36 cellular contexts compared by ENCODE assay signal in genomic region chrX:129747533-129747932, GRCh38. TPM values are rescaled to one million over a fixed set of nuclear protein-coding genes. Genes with fewer than 3 reads are reported as not detected.
"Had no signal": no experiment of that assay in that cellular context is flagged by ENCODE, and none has a peak within 500 bp of the region (broad histone marks: within the 10 kb centered on the region; RNA-seq: fewer than 3 reads in every experiment).

No MANE protein-coding gene starts in this region.

- H3K27me3 Mint-ChIP-seq: dendritic cell treated with granulocyte-macrophage colony-stimulating factor and Interleukin-4, amounts not matched to agents 40 ng/mL and 50 ng/mL, for 4 days; natural killer cell treated with Interleukin-12 subunit alpha and Interleukin-12 subunit beta and Interleukin-15 and Interleukin-18, amount 100 ng/mL, for 72 hours; stimulated activated naive CD8-positive, alpha-beta T cell treated with anti-CD3 and anti-CD28 coated beads, Interleukin-15, amount 100 ng/mL, for 72 hours had no signal

- H3K27ac ChIP-seq: colonic mucosa, esophagus muscularis mucosa, foreskin keratinocyte, ovary, right lobe of liver, suprapubic skin, transverse colon had no signal

- H3K4me1 ChIP-seq: colonic mucosa, esophagus muscularis mucosa, foreskin keratinocyte, gastroesophageal sphincter, left lung, right lobe of liver, suprapubic skin, transverse colon, vagina had no signal

- H3K27me3 ChIP-seq: colonic mucosa, esophagus muscularis mucosa, foreskin keratinocyte, gastroesophageal sphincter, heart left ventricle, left lung, ovary, right lobe of liver, suprapubic skin, transverse colon, vagina had no signal

- H3K9me3 ChIP-seq: colonic mucosa, esophagus muscularis mucosa, gastroesophageal sphincter, heart left ventricle, left lung, mucosa of descending colon, ovary, right lobe of liver, suprapubic skin, transverse colon, vagina had no signal

- H3K36me3 Mint-ChIP-seq: mesothelial cell of epicardium; naive B cell; natural killer cell treated with Interleukin-12 subunit alpha and Interleukin-12 subunit beta and Interleukin-15 and Interleukin-18, amount 100 ng/mL, for 72 hours had no signal

- H3K36me3 ChIP-seq: colonic mucosa, esophagus muscularis mucosa, gastroesophageal sphincter, heart left ventricle, left lung, ovary, right lobe of liver, suprapubic skin, transverse colon, vagina had no signal

- H3K4me3 Mint-ChIP-seq: dendritic cell treated with granulocyte-macrophage colony-stimulating factor and Interleukin-4, amounts not matched to agents 40 ng/mL and 50 ng/mL, for 4 days; mesothelial cell of epicardium; naive B cell; natural killer cell treated with Interleukin-12 subunit alpha and Interleukin-12 subunit beta and Interleukin-15 and Interleukin-18, amount 100 ng/mL, for 72 hours; neural crest cell; stimulated activated naive CD8-positive, alpha-beta T cell treated with anti-CD3 and anti-CD28 coated beads, Interleukin-15, amount 100 ng/mL, for 72 hours had no signal

- FAIRE-seq: islet of Langerhans had no signal

- H3K9me3 Mint-ChIP-seq: dendritic cell treated with granulocyte-macrophage colony-stimulating factor and Interleukin-4, amounts not matched to agents 40 ng/mL and 50 ng/mL, for 4 days; naive B cell; natural killer cell treated with Interleukin-12 subunit alpha and Interleukin-12 subunit beta and Interleukin-15 and Interleukin-18, amount 100 ng/mL, for 72 hours; neural crest cell; stimulated activated naive CD8-positive, alpha-beta T cell treated with anti-CD3 and anti-CD28 coated beads, Interleukin-15, amount 100 ng/mL, for 72 hours had no signal

- ATAC-seq: foreskin keratinocyte; natural killer cell treated with Interleukin-12 subunit alpha and Interleukin-12 subunit beta and Interleukin-15 and Interleukin-18, amount 100 ng/mL, for 72 hours; stimulated activated naive CD8-positive, alpha-beta T cell treated with anti-CD3 and anti-CD28 coated beads, Interleukin-15, amount 100 ng/mL, for 72 hours had no signal

- H3K4me3 ChIP-seq: colonic mucosa, esophagus muscularis mucosa, gastroesophageal sphincter, heart left ventricle, left lung, mucosa of descending colon, ovary, right lobe of liver, smooth muscle cell, suprapubic skin, transverse colon, vagina had no signal

- H3K4me1 Mint-ChIP-seq: mesothelial cell of epicardium had no signal

- H3K27ac Mint-ChIP-seq: dendritic cell treated with granulocyte-macrophage colony-stimulating factor and Interleukin-4, amounts not matched to agents 40 ng/mL and 50 ng/mL, for 4 days; mesothelial cell of epicardium; stimulated activated naive CD8-positive, alpha-beta T cell treated with anti-CD3 and anti-CD28 coated beads, Interleukin-15, amount 100 ng/mL, for 72 hours had no signal

- DNase-seq: colonic mucosa; effector CD8-positive, alpha-beta T cell; foreskin keratinocyte; heart left ventricle; hippocampal formation; left cardiac atrium; left lung; mesenchymal stem cell; mucosa of descending colon; naive B cell; retina; right lobe of liver; stimulated activated CD4-positive, alpha-beta T cell treated with anti-CD3 and anti-CD28 coated beads, Interleukin-12 subunit alpha, Interleukin-12 subunit beta, amount 100 ng/mL, for 4 hours; stimulated activated CD4-positive, alpha-beta T cell treated with anti-CD3 and anti-CD28 coated beads, Interleukin-1b, Interleukin-23, amount 100 ng/mL, for 48 hours; stimulated activated CD4-positive, alpha-beta T cell treated with anti-CD3 and anti-CD28 coated beads, Interleukin-4, amount 100 ng/mL, for 1 hour; stimulated activated CD8-positive, alpha-beta memory T cell treated with anti-CD3 and anti-CD28 coated beads, Interleukin-4, amount 100 ng/mL, for 48 hours; stimulated activated naive CD4-positive, alpha-beta T cell; stimulated activated naive CD8-positive, alpha-beta T cell treated with anti-CD3 and anti-CD28 coated beads, Interleukin-15, amount 100 ng/mL, for 72 hours; transverse colon had no signal

RNA-seq across cellular contexts. Expression of gene XPNPEP2, which starts 8.8 kb away (rescaled TPM):
- total RNA-seq: endothelial cell of umbilical vein, epithelial cell of proximal tubule, foreskin keratinocyte, kidney epithelial cell, lung microvascular endothelial cell, pulmonary artery endothelial cell had no signal
- polyA plus RNA-seq: foreskin keratinocyte had no signal

RNA-seq across cellular contexts. Expression of gene SASH3, which starts 32.2 kb away (rescaled TPM):
- total RNA-seq: endothelial cell of umbilical vein, epithelial cell of proximal tubule, fibroblast of lung, foreskin keratinocyte, kidney epithelial cell, lung microvascular endothelial cell, mesothelial cell of epicardium, neural crest cell, pulmonary artery endothelial cell, smooth muscle cell had no signal
- polyA plus RNA-seq: endothelial cell of umbilical vein, fibroblast of lung, foreskin keratinocyte, smooth muscle cell had no signal
